ENCODE assay signal across 20 cellular contexts in genomic region chr3:21795152-21795837, GRCh38. TPM values are rescaled to one million over a fixed set of nuclear protein-coding genes. Genes with fewer than 3 reads are reported as not detected.
A peak's percentile ranks its signal among the peaks of the same experiment; 100 is the strongest.
DNase-seq lines count a peak whose midpoint lies in the region; ATAC-seq, FAIRE-seq and TF ChIP-seq lines count a peak whose summit lies in the region.
"Had no signal": no experiment of that assay in that cellular context is flagged by ENCODE, and none has a peak within 500 bp of the region (broad histone marks: within the 10 kb centered on the region; RNA-seq: fewer than 3 reads in every experiment).

No MANE protein-coding gene starts in this region.

- DNase-seq in SHP77 (lab: John Stamatoyannopoulos, UW) = peak; percentile 15
- no peak for DNase-seq in SHP77 treated with DMSO at 0.1 percent for 48 hours (lab: John Stamatoyannopoulos, UW)
- DNase-seq in islet precursor cell = peak; percentile 67
- DNase-seq in aorta = peak in 1 of 2 donors; percentile 49
- DNase-seq in GM12891 (ENCODE audit: insufficient read length, low spot score) = no peak
- no peak for DNase-seq in prostate gland (ENCODE audit: low spot score)
- DNase-seq in immature natural killer cell = no peak
- DNase-seq: activated CD8-positive, alpha-beta T cell treated with anti-CD3 and anti-CD28 coated beads for 36 hours; activated T-cell treated with anti-CD3 and anti-CD28 coated beads, Interleukin-2, amount 50 U/mL, for 72 hours; head of caudate nucleus; OCI-M1; small intestine; stimulated activated naive B cell treated with anti-CD40 and anti-IgM and Interleukin-4, amounts not matched to agents 10 μg/mL and 1 μg/mL and 100 μg/mL, for 72 hours had no signal

- H3K27ac Mint-ChIP-seq in brain (peak overlapping the region; percentile 1 to 62 (median 32)), immature natural killer cell (no peak overlapping the region)
- H3K27ac Mint-ChIP-seq: activated CD8-positive, alpha-beta T cell treated with anti-CD3 and anti-CD28 coated beads for 36 hours; activated T-cell treated with anti-CD3 and anti-CD28 coated beads, Interleukin-2, amount 50 U/mL, for 72 hours; stimulated activated naive B cell treated with anti-CD40 and anti-IgM and Interleukin-4, amounts not matched to agents 10 μg/mL and 1 μg/mL and 100 μg/mL, for 72 hours had no signal

- H3K4me3 Mint-ChIP-seq in brain (no peak overlapping the region), immature natural killer cell (no peak overlapping the region)
- H3K4me3 Mint-ChIP-seq: activated CD8-positive, alpha-beta T cell treated with anti-CD3 and anti-CD28 coated beads for 36 hours; activated T-cell treated with anti-CD3 and anti-CD28 coated beads, Interleukin-2, amount 50 U/mL, for 72 hours; stimulated activated naive B cell treated with anti-CD40 and anti-IgM and Interleukin-4, amounts not matched to agents 10 μg/mL and 1 μg/mL and 100 μg/mL, for 72 hours had no signal

- TF ChIP-seq POLR2A in GM12891 (IDR thresholded peaks at IDR 0.05; ENCODE audit: low read depth, low read length) (no peak), prostate gland (IDR thresholded peaks at IDR 0.05) (no peak)

- peak overlapping the region in 1 of 2 donors; percentile 48 for H3K27ac ChIP-seq in aorta (ENCODE audit: low read depth in 1 of 2, low read length in 2 of 2)
- H3K27ac ChIP-seq in prostate gland = no peak overlapping the region
- H3K27ac ChIP-seq: adrenal gland, epithelial cell of prostate had no signal

- H3K36me3 Mint-ChIP-seq in brain (peaks cover 6% of the 10 kb centered on the region), immature natural killer cell (peaks cover 0 to 3% (median 0%) of the 10 kb centered on the region in 3 donors)
- H3K36me3 Mint-ChIP-seq: stimulated activated naive B cell treated with anti-CD40 and anti-IgM and Interleukin-4, amounts not matched to agents 10 μg/mL and 1 μg/mL and 100 μg/mL, for 72 hours had no signal

- H3K27me3 ChIP-seq in aorta (ENCODE audit: control insufficient read depth in 1 of 2, insufficient read depth in 2 of 2, low read length in 1 of 2) = no peaks in the 10 kb centered on the region
- H3K27me3 ChIP-seq in prostate gland (replicated peaks; ENCODE audit: insufficient read depth) = no peaks in the 10 kb centered on the region
- H3K27me3 ChIP-seq: adrenal gland had no signal

- no peak overlapping the region for H3K4me3 ChIP-seq in aorta (ENCODE audit: low read length in 2 of 2)
- no peak overlapping the region for H3K4me3 ChIP-seq in prostate gland
- H3K4me3 ChIP-seq: adrenal gland had no signal

- WGBS in aorta, 2 donors = 16 to 18% methylated on average over 5 of the region's 5 CpGs
- 43% methylated on average over 5 of the region's 5 CpGs for WGBS in prostate gland

- peak; percentile 58 for ATAC-seq in aorta (ENCODE audit: low FRiP score)
- ATAC-seq: activated CD8-positive, alpha-beta T cell treated with anti-CD3 and anti-CD28 coated beads for 36 hours; activated T-cell treated with anti-CD3 and anti-CD28 coated beads, Interleukin-2, amount 50 U/mL, for 72 hours; HCT116; stimulated activated naive B cell treated with anti-CD40 and anti-IgM and Interleukin-4, amounts not matched to agents 10 μg/mL and 1 μg/mL and 100 μg/mL, for 72 hours had no signal

- H3K4me1 ChIP-seq in aorta (ENCODE audit: control insufficient read depth in 1 of 2, insufficient read depth in 2 of 2, low read length in 2 of 2) = peaks cover 2 to 5% of the 10 kb centered on the region in 2 donors
- no peaks in the 10 kb centered on the region for H3K4me1 ChIP-seq in prostate gland (replicated peaks)
- H3K4me1 ChIP-seq: adrenal gland had no signal

- H3K27me3 Mint-ChIP-seq in brain = no peaks in the 10 kb centered on the region
- H3K27me3 Mint-ChIP-seq in immature natural killer cell (ENCODE audit: low read depth in 3 of 3) = no peaks in the 10 kb centered on the region
- H3K27me3 Mint-ChIP-seq: activated CD8-positive, alpha-beta T cell treated with anti-CD3 and anti-CD28 coated beads for 36 hours; stimulated activated naive B cell treated with anti-CD40 and anti-IgM and Interleukin-4, amounts not matched to agents 10 μg/mL and 1 μg/mL and 100 μg/mL, for 72 hours had no signal

- intact Hi-C loops in aorta (cut with DNase I) = no loop called here
- intact Hi-C loops in prostate gland (cut with DNase I) = no loop called here

- H3K36me3 ChIP-seq in aorta (ENCODE audit: control insufficient read depth in 1 of 2, insufficient read depth in 2 of 2, low read length in 1 of 2) = no peaks in the 10 kb centered on the region
- H3K36me3 ChIP-seq in prostate gland = no peaks in the 10 kb centered on the region
- H3K36me3 ChIP-seq: adrenal gland had no signal

- no peaks in the 10 kb centered on the region for H3K9me3 ChIP-seq in aorta (ENCODE audit: control insufficient read depth, low read length)
- no peaks in the 10 kb centered on the region for H3K9me3 ChIP-seq in prostate gland
- H3K9me3 ChIP-seq: adrenal gland had no signal

- no peak for TF ChIP-seq CTCF in brain (conservative IDR thresholded peaks at IDR 0.05)
- TF ChIP-seq CTCF in prostate gland (IDR thresholded peaks at IDR 0.05) = no peak

- peaks cover 6 to 25% (median 8%) of the 10 kb centered on the region in 5 experiments for H3K9me3 Mint-ChIP-seq in brain
- peaks cover 7 to 47% (median 24%) of the 10 kb centered on the region in 6 donors for H3K9me3 Mint-ChIP-seq in immature natural killer cell

- H3K4me1 Mint-ChIP-seq in brain = peaks cover 33% of the 10 kb centered on the region
- no peaks in the 10 kb centered on the region for H3K4me1 Mint-ChIP-seq in immature natural killer cell
- H3K4me1 Mint-ChIP-seq: stimulated activated naive B cell treated with anti-CD40 and anti-IgM and Interleukin-4, amounts not matched to agents 10 μg/mL and 1 μg/mL and 100 μg/mL, for 72 hours had no signal

- no peak for FAIRE-seq in GM12891 (lab: Jason Lieb, UNC)
- FAIRE-seq: colon, G401.6, small intestine had no signal

TF ChIP-seq in GM12891, 5 proteins besides CTCF, POLR2A, EP300 and RAD21:
- TF ChIP-seq POLR2AphosphoS5 (IDR thresholded peaks at IDR 0.05; ENCODE audit: low read depth, low read length) (no peak), SPI1 (IDR thresholded peaks at IDR 0.05; ENCODE audit: low read depth, low read length) (no peak), POU2F2 (IDR thresholded peaks at IDR 0.05; ENCODE audit: low read depth, low read length) (no peak), TAF1 (IDR thresholded peaks at IDR 0.05; ENCODE audit: low read depth, low read length) (no peak), PAX5 (IDR thresholded peaks at IDR 0.05; ENCODE audit: insufficient read depth, low read length, severe bottlenecking) (no peak)

RNA-seq across cellular contexts. Expression of gene ZNF385D, which starts 44.3 kb away (rescaled TPM):
- polyA plus RNA-seq in brain (ENCODE audit: insufficient read depth, low read depth, low replicate concordance) (0.75 TPM), aorta (10 to 100 TPM; 12.1 to 13.9 TPM), immature natural killer cell (under 1 TPM in 1 of 3 donors, not detected in 2; 0.42 TPM)
- total RNA-seq in aorta (100 to 1,000 TPM; 108 to 118 TPM), prostate gland (1 to 10 TPM; 1.0 to 5.9 TPM)
- polyA plus RNA-seq in GM12891 (2012; ENCODE audit: low read depth, missing spikeins) = not detected
- total RNA-seq: activated CD8-positive, alpha-beta T cell treated with anti-CD3 and anti-CD28 coated beads for 36 hours; activated T-cell treated with anti-CD3 and anti-CD28 coated beads, Interleukin-2, amount 50 U/mL, for 72 hours; kidney epithelial cell had no signal

Comparison
In these comparisons a context has a peak if more than half of its experiments do, and no peak if none do; other contexts are left out.
1. DNase-seq: peak in SHP77 (2 of 2) and islet precursor cell (single experiment); none in SHP77 treated with DMSO at 0.1 percent for 48 hours (single experiment), GM12891 (single experiment), prostate gland (single experiment) and immature natural killer cell (0 of 3).
2. H3K27ac Mint-ChIP-seq: peak in brain (5 of 5); none in immature natural killer cell (0 of 6).